1 cellular context compared by ENCODE assay signal in the genomic region with DNA sequence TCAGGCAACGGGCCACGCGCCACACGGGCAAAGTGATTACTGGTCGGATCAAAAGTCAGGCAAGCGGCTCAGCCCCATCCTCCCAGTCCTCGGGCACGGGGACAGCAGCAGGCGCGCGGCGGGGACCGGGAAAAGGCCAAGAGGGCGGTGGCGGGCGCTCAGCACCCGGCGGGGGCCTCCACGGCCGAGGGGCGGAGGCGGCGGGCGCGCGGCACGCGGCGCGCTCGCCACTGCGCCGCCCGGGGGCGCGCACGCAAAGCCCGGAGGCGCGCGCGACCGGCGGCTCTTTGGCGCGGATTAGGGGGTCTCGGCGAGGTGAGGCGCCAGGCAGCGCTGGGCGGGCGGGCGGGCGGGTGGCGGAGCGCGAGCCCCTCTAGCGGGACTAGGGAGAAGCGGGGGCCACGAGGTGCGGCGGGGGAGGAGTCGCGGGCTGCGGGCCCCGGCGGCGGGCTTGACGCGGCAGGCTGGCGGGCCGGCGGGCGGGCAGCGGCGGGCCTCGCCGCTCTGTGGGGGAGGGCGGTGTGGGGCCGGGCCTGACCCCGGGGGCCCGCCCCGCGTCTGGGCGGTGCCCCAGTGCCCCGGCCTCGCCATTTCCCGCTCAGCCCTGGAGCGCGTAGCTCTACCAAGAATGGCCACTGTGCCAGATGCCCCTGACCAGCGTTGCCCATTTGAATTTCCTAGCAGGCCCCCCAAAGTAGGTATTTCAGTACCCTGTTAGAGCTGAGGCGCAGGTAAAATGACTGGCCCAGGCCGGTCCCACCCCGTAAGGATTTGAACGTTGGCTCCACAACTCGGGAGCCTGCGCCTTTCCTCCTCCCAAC.
TF ChIP-seq lines count a peak whose summit lies in the region.

A gene (minus strand): TSS at position 202 of the 821 bp plus-strand sequence. CDS start 537 bp downstream, outside the sequence.
A gene with protein sequence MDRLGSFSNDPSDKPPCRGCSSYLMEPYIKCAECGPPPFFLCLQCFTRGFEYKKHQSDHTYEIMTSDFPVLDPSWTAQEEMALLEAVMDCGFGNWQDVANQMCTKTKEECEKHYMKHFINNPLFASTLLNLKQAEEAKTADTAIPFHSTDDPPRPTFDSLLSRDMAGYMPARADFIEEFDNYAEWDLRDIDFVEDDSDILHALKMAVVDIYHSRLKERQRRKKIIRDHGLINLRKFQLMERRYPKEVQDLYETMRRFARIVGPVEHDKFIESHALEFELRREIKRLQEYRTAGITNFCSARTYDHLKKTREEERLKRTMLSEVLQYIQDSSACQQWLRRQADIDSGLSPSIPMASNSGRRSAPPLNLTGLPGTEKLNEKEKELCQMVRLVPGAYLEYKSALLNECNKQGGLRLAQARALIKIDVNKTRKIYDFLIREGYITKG (plus strand): TSS at position 252 of the 821 bp plus-strand sequence. CDS start 4,480 bp downstream, outside the sequence.

TF ChIP-seq in IMR-90, 13 proteins besides CTCF, POLR2A, EP300 and RAD21:
- TF ChIP-seq, protein P1, sequence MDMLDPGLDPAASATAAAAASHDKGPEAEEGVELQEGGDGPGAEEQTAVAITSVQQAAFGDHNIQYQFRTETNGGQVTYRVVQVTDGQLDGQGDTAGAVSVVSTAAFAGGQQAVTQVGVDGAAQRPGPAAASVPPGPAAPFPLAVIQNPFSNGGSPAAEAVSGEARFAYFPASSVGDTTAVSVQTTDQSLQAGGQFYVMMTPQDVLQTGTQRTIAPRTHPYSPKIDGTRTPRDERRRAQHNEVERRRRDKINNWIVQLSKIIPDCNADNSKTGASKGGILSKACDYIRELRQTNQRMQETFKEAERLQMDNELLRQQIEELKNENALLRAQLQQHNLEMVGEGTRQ (IDR thresholded peaks at IDR 0.05; ENCODE audit: low read depth, low read length) = no peak
- no peak for TF ChIP-seq FOS (IDR thresholded peaks at IDR 0.05; ENCODE audit: low read depth, low read length)
- TF ChIP-seq MAZ (IDR thresholded peaks at IDR 0.05; ENCODE audit: borderline replicate concordance, low read depth, low read length) = peak; percentile 9; the same call in 1 of the 2 replicates
- peak; percentile 83 for TF ChIP-seq MXI1 (IDR thresholded peaks at IDR 0.05; ENCODE audit: borderline replicate concordance, low read depth, low read length)
- no peak for TF ChIP-seq NFE2L2 (IDR thresholded peaks at IDR 0.05; ENCODE audit: low read depth, low read length)
- TF ChIP-seq MAFK (IDR thresholded peaks at IDR 0.05; ENCODE audit: low read depth, low read length) = no peak
- TF ChIP-seq CEBPB (IDR thresholded peaks at IDR 0.05; ENCODE audit: low read depth, low read length) = no peak
- TF ChIP-seq, protein P2, sequence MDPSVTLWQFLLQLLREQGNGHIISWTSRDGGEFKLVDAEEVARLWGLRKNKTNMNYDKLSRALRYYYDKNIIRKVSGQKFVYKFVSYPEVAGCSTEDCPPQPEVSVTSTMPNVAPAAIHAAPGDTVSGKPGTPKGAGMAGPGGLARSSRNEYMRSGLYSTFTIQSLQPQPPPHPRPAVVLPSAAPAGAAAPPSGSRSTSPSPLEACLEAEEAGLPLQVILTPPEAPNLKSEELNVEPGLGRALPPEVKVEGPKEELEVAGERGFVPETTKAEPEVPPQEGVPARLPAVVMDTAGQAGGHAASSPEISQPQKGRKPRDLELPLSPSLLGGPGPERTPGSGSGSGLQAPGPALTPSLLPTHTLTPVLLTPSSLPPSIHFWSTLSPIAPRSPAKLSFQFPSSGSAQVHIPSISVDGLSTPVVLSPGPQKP (IDR thresholded peaks at IDR 0.05; ENCODE audit: borderline replicate concordance, low read depth, low read length) = no peak
- TF ChIP-seq SMC3 (IDR thresholded peaks at IDR 0.05; ENCODE audit: low read depth, low read length) = no peak
- TF ChIP-seq BHLHE40 (IDR thresholded peaks at IDR 0.05; ENCODE audit: low read depth, low read length) = peak; percentile 61; the same call in 1 of the 2 replicates
- TF ChIP-seq RCOR1 (IDR thresholded peaks at IDR 0.05; ENCODE audit: insufficient replicate concordance, low read length) = no peak
- TF ChIP-seq CHD1 (IDR thresholded peaks at IDR 0.05; ENCODE audit: low read depth, low read length) = no peak
- TF ChIP-seq RFX5 (IDR thresholded peaks at IDR 0.05; ENCODE audit: low read depth, low read length) = no peak
